ENCODE assay signal across 1 cellular context in genomic region chr12:124509676-124510300, GRCh38.
TF ChIP-seq lines count a peak whose summit lies in the region.

No MANE protein-coding gene starts in this region.

TF ChIP-seq in HepG2, 621 proteins besides CTCF, POLR2A, EP300 and RAD21 (continued from another document and continues in another):
- no peak for TF ChIP-seq LRRFIP1 (CRISPR knock-in tag; conservative IDR thresholded peaks at IDR 0.05)
- TF ChIP-seq FOXA3 (CRISPR knock-in tag; IDR thresholded peaks at IDR 0.05), result no peak
- TF ChIP-seq, protein P1, sequence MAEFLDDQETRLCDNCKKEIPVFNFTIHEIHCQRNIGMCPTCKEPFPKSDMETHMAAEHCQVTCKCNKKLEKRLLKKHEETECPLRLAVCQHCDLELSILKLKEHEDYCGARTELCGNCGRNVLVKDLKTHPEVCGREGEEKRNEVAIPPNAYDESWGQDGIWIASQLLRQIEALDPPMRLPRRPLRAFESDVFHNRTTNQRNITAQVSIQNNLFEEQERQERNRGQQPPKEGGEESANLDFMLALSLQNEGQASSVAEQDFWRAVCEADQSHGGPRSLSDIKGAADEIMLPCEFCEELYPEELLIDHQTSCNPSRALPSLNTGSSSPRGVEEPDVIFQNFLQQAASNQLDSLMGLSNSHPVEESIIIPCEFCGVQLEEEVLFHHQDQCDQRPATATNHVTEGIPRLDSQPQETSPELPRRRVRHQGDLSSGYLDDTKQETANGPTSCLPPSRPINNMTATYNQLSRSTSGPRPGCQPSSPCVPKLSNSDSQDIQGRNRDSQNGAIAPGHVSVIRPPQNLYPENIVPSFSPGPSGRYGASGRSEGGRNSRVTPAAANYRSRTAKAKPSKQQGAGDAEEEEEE (CRISPR knock-in tag; IDR thresholded peaks at IDR 0.05; ENCODE audit: borderline replicate concordance), result no peak
- TF ChIP-seq, protein P2, sequence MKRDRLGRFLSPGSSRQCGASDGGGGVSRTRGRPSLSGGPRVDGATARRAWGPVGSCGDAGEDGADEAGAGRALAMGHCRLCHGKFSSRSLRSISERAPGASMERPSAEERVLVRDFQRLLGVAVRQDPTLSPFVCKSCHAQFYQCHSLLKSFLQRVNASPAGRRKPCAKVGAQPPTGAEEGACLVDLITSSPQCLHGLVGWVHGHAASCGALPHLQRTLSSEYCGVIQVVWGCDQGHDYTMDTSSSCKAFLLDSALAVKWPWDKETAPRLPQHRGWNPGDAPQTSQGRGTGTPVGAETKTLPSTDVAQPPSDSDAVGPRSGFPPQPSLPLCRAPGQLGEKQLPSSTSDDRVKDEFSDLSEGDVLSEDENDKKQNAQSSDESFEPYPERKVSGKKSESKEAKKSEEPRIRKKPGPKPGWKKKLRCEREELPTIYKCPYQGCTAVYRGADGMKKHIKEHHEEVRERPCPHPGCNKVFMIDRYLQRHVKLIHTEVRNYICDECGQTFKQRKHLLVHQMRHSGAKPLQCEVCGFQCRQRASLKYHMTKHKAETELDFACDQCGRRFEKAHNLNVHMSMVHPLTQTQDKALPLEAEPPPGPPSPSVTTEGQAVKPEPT (CRISPR knock-in tag; IDR thresholded peaks at IDR 0.05; ENCODE audit: low read depth), result no peak
- peak; percentile 55; the same call in 1 of the 2 replicates for TF ChIP-seq TBX2 (CRISPR knock-in tag; IDR thresholded peaks at IDR 0.05; ENCODE audit: borderline replicate concordance)
- TF ChIP-seq ZNF446 (CRISPR knock-in tag; IDR thresholded peaks at IDR 0.05), result 0 out of 2 replicates have a peak, but pooled peaks have one; percentile 21
- TF ChIP-seq, protein P3, sequence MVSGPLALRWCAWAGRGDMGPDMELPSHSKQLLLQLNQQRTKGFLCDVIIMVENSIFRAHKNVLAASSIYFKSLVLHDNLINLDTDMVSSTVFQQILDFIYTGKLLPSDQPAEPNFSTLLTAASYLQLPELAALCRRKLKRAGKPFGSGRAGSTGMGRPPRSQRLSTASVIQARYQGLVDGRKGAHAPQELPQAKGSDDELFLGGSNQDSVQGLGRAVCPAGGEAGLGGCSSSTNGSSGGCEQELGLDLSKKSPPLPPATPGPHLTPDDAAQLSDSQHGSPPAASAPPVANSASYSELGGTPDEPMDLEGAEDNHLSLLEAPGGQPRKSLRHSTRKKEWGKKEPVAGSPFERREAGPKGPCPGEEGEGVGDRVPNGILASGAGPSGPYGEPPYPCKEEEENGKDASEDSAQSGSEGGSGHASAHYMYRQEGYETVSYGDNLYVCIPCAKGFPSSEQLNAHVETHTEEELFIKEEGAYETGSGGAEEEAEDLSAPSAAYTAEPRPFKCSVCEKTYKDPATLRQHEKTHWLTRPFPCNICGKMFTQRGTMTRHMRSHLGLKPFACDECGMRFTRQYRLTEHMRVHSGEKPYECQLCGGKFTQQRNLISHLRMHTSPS (CRISPR knock-in tag; IDR thresholded peaks at IDR 0.05; ENCODE audit: low read depth), result peak; percentile 93
- no peak for TF ChIP-seq MLLT10 (CRISPR knock-in tag; IDR thresholded peaks at IDR 0.05)
- TF ChIP-seq HMG20A (CRISPR knock-in tag; IDR thresholded peaks at IDR 0.05; ENCODE audit: borderline replicate concordance), result no peak
- TF ChIP-seq ZBTB39 (CRISPR knock-in tag; IDR thresholded peaks at IDR 0.05), result no peak
- no peak for TF ChIP-seq TOPORS (CRISPR knock-in tag; IDR thresholded peaks at IDR 0.05)
- TF ChIP-seq TFDP2 (CRISPR knock-in tag; IDR thresholded peaks at IDR 0.05), result peak; percentile 67
- no peak for TF ChIP-seq RERE (CRISPR knock-in tag; IDR thresholded peaks at IDR 0.05; ENCODE audit: low read depth)
- TF ChIP-seq ZBTB1 (CRISPR knock-in tag; IDR thresholded peaks at IDR 0.05; ENCODE audit: borderline replicate concordance), result no peak
- TF ChIP-seq MZF1 (CRISPR knock-in tag; IDR thresholded peaks at IDR 0.05; ENCODE audit: borderline replicate concordance), result no peak
- no peak for TF ChIP-seq SMC3 (IDR thresholded peaks at IDR 0.05; ENCODE audit: low read length)
- peak; percentile 28; the same call in 1 of the 3 replicates for TF ChIP-seq MXI1 (IDR thresholded peaks at IDR 0.05; ENCODE audit: borderline replicate concordance, low read depth, low read length)
- TF ChIP-seq YEATS4 (CRISPR knock-in tag; IDR thresholded peaks at IDR 0.05; ENCODE audit: borderline replicate concordance), result no peak
- no peak for TF ChIP-seq RBFOX2 (IDR thresholded peaks at IDR 0.05; ENCODE audit: low read depth, low read length)
- no peak for TF ChIP-seq ZNF7 (CRISPR knock-in tag; IDR thresholded peaks at IDR 0.05)
- TF ChIP-seq ZFP36 (IDR thresholded peaks at IDR 0.05; ENCODE audit: borderline replicate concordance, low read depth, low read length, partially characterized antibody), result no peak
- peak; percentile 61; the same call in 1 of the 2 replicates for TF ChIP-seq TARDBP (CRISPR knock-in tag; IDR thresholded peaks at IDR 0.05)
- peak; percentile 42; the same call in 1 of the 2 replicates for TF ChIP-seq ZNF12 (CRISPR knock-in tag; IDR thresholded peaks at IDR 0.05)
- no peak for TF ChIP-seq ATAD3A (CRISPR knock-in tag; IDR thresholded peaks at IDR 0.05)
- TF ChIP-seq ZNF547 (CRISPR knock-in tag; IDR thresholded peaks at IDR 0.05), result no peak
- TF ChIP-seq ZNF616 (CRISPR knock-in tag; IDR thresholded peaks at IDR 0.05; ENCODE audit: low read depth), result no peak
- 0 out of 2 replicates have a peak, but pooled peaks have one; percentile 12 for TF ChIP-seq MED1 (CRISPR knock-in tag; IDR thresholded peaks at IDR 0.05)
- TF ChIP-seq, protein P4, sequence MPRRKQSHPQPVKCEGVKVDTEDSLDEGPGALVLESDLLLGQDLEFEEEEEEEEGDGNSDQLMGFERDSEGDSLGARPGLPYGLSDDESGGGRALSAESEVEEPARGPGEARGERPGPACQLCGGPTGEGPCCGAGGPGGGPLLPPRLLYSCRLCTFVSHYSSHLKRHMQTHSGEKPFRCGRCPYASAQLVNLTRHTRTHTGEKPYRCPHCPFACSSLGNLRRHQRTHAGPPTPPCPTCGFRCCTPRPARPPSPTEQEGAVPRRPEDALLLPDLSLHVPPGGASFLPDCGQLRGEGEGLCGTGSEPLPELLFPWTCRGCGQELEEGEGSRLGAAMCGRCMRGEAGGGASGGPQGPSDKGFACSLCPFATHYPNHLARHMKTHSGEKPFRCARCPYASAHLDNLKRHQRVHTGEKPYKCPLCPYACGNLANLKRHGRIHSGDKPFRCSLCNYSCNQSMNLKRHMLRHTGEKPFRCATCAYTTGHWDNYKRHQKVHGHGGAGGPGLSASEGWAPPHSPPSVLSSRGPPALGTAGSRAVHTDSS (CRISPR knock-in tag; conservative IDR thresholded peaks at IDR 0.05), result no peak
- TF ChIP-seq ZNF225 (CRISPR knock-in tag; IDR thresholded peaks at IDR 0.05), result no peak
- TF ChIP-seq ZNF296 (CRISPR knock-in tag; conservative IDR thresholded peaks at IDR 0.05), result no peak
- no peak for TF ChIP-seq HNF4G (IDR thresholded peaks at IDR 0.05; ENCODE audit: borderline replicate concordance, low read depth, low read length)
- 0 out of 2 replicates have a peak, but pooled peaks have one; percentile 19 for TF ChIP-seq HNF4G (CRISPR knock-in tag; IDR thresholded peaks at IDR 0.05; ENCODE audit: borderline replicate concordance, low read depth)
- TF ChIP-seq, protein P5, sequence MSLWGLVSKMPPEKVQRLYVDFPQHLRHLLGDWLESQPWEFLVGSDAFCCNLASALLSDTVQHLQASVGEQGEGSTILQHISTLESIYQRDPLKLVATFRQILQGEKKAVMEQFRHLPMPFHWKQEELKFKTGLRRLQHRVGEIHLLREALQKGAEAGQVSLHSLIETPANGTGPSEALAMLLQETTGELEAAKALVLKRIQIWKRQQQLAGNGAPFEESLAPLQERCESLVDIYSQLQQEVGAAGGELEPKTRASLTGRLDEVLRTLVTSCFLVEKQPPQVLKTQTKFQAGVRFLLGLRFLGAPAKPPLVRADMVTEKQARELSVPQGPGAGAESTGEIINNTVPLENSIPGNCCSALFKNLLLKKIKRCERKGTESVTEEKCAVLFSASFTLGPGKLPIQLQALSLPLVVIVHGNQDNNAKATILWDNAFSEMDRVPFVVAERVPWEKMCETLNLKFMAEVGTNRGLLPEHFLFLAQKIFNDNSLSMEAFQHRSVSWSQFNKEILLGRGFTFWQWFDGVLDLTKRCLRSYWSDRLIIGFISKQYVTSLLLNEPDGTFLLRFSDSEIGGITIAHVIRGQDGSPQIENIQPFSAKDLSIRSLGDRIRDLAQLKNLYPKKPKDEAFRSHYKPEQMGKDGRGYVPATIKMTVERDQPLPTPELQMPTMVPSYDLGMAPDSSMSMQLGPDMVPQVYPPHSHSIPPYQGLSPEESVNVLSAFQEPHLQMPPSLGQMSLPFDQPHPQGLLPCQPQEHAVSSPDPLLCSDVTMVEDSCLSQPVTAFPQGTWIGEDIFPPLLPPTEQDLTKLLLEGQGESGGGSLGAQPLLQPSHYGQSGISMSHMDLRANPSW (CRISPR knock-in tag; IDR thresholded peaks at IDR 0.05; ENCODE audit: borderline replicate concordance), result no peak
- no peak for TF ChIP-seq ZMYM2 (CRISPR knock-in tag; IDR thresholded peaks at IDR 0.05)
- no peak for TF ChIP-seq MEIS2 (CRISPR knock-in tag; IDR thresholded peaks at IDR 0.05)
- TF ChIP-seq, protein P6, sequence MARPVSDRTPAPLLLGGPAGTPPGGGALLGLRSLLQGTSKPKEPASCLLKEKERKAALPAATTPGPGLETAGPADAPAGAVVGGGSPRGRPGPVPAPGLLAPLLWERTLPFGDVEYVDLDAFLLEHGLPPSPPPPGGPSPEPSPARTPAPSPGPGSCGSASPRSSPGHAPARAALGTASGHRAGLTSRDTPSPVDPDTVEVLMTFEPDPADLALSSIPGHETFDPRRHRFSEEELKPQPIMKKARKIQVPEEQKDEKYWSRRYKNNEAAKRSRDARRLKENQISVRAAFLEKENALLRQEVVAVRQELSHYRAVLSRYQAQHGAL (CRISPR knock-in tag; IDR thresholded peaks at IDR 0.05; ENCODE audit: not compliant biosample characterization), result no peak
- peak; percentile 66; the same call in 1 of the 2 replicates for TF ChIP-seq ZFY (CRISPR knock-in tag; IDR thresholded peaks at IDR 0.05)
